29 cellular contexts compared by ENCODE assay signal in the genomic region with DNA sequence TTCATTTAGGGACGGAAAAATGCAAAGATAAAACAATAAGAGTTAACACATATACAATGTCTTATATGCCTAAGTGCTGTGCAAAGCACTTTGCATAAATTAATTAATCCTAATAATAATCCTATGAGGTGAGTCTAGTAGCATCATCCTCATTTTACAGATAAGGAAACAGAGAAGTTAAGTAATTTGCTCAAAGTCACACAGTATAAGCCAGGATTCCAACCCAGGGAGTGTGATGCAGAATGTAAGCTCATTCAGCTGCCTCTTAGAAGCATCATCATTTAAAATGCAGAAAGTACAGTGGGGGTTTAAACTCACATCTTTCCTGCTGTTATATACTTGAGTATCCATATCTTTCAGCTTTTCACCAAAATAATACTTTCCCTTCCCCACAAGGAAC.
"Had no signal": no experiment of that assay in that cellular context is flagged by ENCODE, and none has a peak within 500 bp of the region (broad histone marks: within the 10 kb centered on the region; RNA-seq: fewer than 3 reads in every experiment).

No MANE protein-coding gene starts in this region.

- H3K79me2 ChIP-seq: hepatocyte had no signal

- H3K36me3 ChIP-seq: gastrocnemius medialis, heart left ventricle, left lung, ovary, sigmoid colon, tibial nerve, upper lobe of left lung, uterus had no signal

- H3K4me1 Mint-ChIP-seq: naive thymus-derived CD8-positive, alpha-beta T cell; nephron progenitor cell; stimulated activated effector memory CD8-positive, alpha-beta T cell treated with anti-CD3 and anti-CD28 coated beads, Interleukin-12 subunit alpha, Interleukin-12 subunit beta, amount 100 ng/mL, for 72 hours had no signal

- H3K27me3 ChIP-seq: dorsolateral prefrontal cortex, gastrocnemius medialis, heart left ventricle, hepatocyte, left lung, ovary, sigmoid colon, testis, tibial nerve, upper lobe of left lung, uterus had no signal

- H3K27ac ChIP-seq: epithelial cell of prostate, gastrocnemius medialis, heart left ventricle, hepatocyte, left lung, ovary, psoas muscle, testis, tibial nerve, upper lobe of left lung, uterus had no signal

- H3K4me2 ChIP-seq: hepatocyte had no signal

- FAIRE-seq: colon had no signal

- H3K27ac Mint-ChIP-seq: naive thymus-derived CD8-positive, alpha-beta T cell; nephron progenitor cell; stimulated activated effector memory CD8-positive, alpha-beta T cell treated with anti-CD3 and anti-CD28 coated beads, Interleukin-12 subunit alpha, Interleukin-12 subunit beta, amount 100 ng/mL, for 72 hours had no signal

- H3K36me3 Mint-ChIP-seq: naive thymus-derived CD8-positive, alpha-beta T cell; stimulated activated effector memory CD8-positive, alpha-beta T cell treated with anti-CD3 and anti-CD28 coated beads, Interleukin-12 subunit alpha, Interleukin-12 subunit beta, amount 100 ng/mL, for 72 hours had no signal

- H3K9me3 Mint-ChIP-seq: stimulated activated effector memory CD8-positive, alpha-beta T cell treated with anti-CD3 and anti-CD28 coated beads, Interleukin-12 subunit alpha, Interleukin-12 subunit beta, amount 100 ng/mL, for 72 hours had no signal

- H3K4me1 ChIP-seq: gastrocnemius medialis, left lung, psoas muscle, testis, tibial nerve, upper lobe of left lung, uterus had no signal

- H3K4me3 ChIP-seq: dorsolateral prefrontal cortex, gastrocnemius medialis, heart left ventricle, hepatocyte, left lung, ovary, psoas muscle, sigmoid colon, testis, tibial nerve, upper lobe of left lung, uterus had no signal

- ATAC-seq: esophagus mucosa; gastrocnemius medialis; left cardiac atrium; left lung; naive thymus-derived CD8-positive, alpha-beta T cell; right cardiac atrium; stimulated activated effector memory CD8-positive, alpha-beta T cell treated with anti-CD3 and anti-CD28 coated beads, Interleukin-12 subunit alpha, Interleukin-12 subunit beta, amount 100 ng/mL, for 72 hours; stimulated activated naive CD8-positive, alpha-beta T cell treated with anti-CD3 and anti-CD28 coated beads, Interleukin-15, Interleukin-2, amounts not matched to agents 100 U/mL and 50 U/mL, for 24 hours had no signal

- H2AFZ ChIP-seq: hepatocyte had no signal

- H3K4me3 Mint-ChIP-seq: endodermal cell; naive thymus-derived CD8-positive, alpha-beta T cell; nephron progenitor cell; stimulated activated effector memory CD8-positive, alpha-beta T cell treated with anti-CD3 and anti-CD28 coated beads, Interleukin-12 subunit alpha, Interleukin-12 subunit beta, amount 100 ng/mL, for 72 hours had no signal

- DNase-seq: dorsolateral prefrontal cortex; effector CD4-positive, alpha-beta T cell; endodermal cell; gastrocnemius medialis; heart left ventricle; left cardiac atrium; left lung; midbrain; naive thymus-derived CD8-positive, alpha-beta T cell; nephron progenitor cell; occipital lobe; ovary; posterior cingulate gyrus; psoas muscle; right cardiac atrium; sigmoid colon; stimulated activated CD4-positive, alpha-beta T cell treated with anti-CD3 and anti-CD28 coated beads, Interleukin-2, amount 100 ng/mL, for 24 hours; stimulated activated CD4-positive, alpha-beta T cell treated with anti-CD3 and anti-CD28 coated beads, Interleukin-4, amount 100 ng/mL, for 24 hours; stimulated activated naive CD8-positive, alpha-beta T cell treated with anti-CD3 and anti-CD28 coated beads, Interleukin-15, Interleukin-2, amounts not matched to agents 100 U/mL and 50 U/mL, for 24 hours; substantia nigra; testis; upper lobe of left lung; uterus had no signal

- H3K9me3 ChIP-seq: gastrocnemius medialis, heart left ventricle, ovary, psoas muscle, sigmoid colon, testis, tibial nerve, upper lobe of left lung, uterus had no signal
